Comparison of ENCODE assay signal across 8 cellular contexts in the genomic region with DNA sequence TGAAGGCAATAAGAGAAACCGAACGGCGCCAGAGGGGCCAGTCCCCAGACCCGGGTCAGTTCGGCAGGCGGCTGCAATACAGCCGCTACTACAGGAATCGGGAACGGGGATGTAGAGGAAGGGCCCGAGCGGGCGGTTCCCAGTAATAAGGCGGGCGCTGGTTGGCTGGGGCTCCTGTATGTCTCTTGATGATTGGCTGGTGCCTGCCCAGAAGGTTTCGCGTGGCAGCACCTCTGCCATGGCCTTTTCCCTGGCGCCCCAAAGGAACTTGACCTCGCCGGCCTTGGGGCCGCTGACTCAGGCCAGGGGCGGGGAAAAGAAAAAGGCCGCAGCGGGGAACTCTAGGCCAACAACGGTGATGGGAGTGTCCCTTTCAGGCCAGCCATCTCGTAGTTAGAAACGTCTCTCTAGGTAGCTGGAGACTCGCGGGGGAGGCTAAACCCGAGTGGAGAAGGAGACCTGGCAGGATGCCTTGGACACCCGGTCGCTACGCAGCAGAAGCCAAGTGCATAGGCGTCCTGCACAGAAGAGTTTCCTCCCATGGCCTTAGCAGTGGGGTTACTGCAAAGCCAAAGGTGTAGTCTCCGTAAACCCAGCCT. TPM values are rescaled to one million over a fixed set of nuclear protein-coding genes. Genes with fewer than 3 reads are reported as not detected.
A peak's percentile ranks its signal among the peaks of the same experiment; 100 is the strongest.
DNase-seq lines count a peak whose midpoint lies in the region; ATAC-seq and TF ChIP-seq lines count a peak whose summit lies in the region.

IBTK (minus strand) TSS at position 111 of the 599 bp plus-strand sequence. CDS start 7,258 bp downstream, outside the sequence.

- intact Hi-C loops in Panc1 (cut with micrococcal nuclease; ENCODE audit: unreplicated experiment) (loop anchor here (5.0 kb wide), 1 partner anchor 115 kb away; the partner anchor contains the start of gene TPBG), esophagus muscularis mucosa (cut with DNase I) (loop anchor here (10.0 kb wide), 1 partner anchor 1607 kb away; the partner anchor contains the start of genes CYB5R4 and RIPPLY2)

- H3K27me3 ChIP-seq in Panc1 (ENCODE audit: control insufficient read depth, insufficient read depth, low read length): no peaks in the 10 kb centered on the region
- no peaks in the 10 kb centered on the region for H3K27me3 ChIP-seq in esophagus muscularis mucosa

- peak within 1 kb of the TSS; percentile 95 for H3K4me3 Mint-ChIP-seq in activated T-cell treated with anti-CD3 and anti-CD28 coated beads, Interleukin-2, amount 50 U/mL, for 4 hours
- H3K4me3 Mint-ChIP-seq in stimulated activated effector memory CD8-positive, alpha-beta T cell treated with anti-CD3 and anti-CD28 coated beads, Interleukin-12 subunit alpha, Interleukin-12 subunit beta, amount 100 ng/mL, for 72 hours: peak within 1 kb of the TSS; percentile 88

- H3K4me3 ChIP-seq in Panc1 (ENCODE audit: low read depth in 2 of 2, low read length in 2 of 2) (peak within 1 kb of the TSS; percentile 65 to 99), esophagus muscularis mucosa (peak within 1 kb of the TSS; percentile 90 to 94 (median 92))

- 3% methylated on average over 20 of the region's 34 CpGs for WGBS in esophagus muscularis mucosa

- DNase-seq in DMS53 (lab: John Stamatoyannopoulos, UW) (peak; percentile 93), KG1 (lab: John Stamatoyannopoulos, UW) (peak; percentile 79), Panc1 (ENCODE audit: low read depth, low spot score) (peak; percentile 85), esophagus muscularis mucosa (ENCODE audit: extremely low spot score) (peak; percentile 99), myocyte (ENCODE audit: low read depth) (peak; percentile 97)
- peak; percentile 90 for DNase-seq in activated T-cell treated with anti-CD3 and anti-CD28 coated beads, Interleukin-2, amount 50 U/mL, for 4 hours
- peak; percentile 82 to 92 for DNase-seq in stimulated activated effector memory CD8-positive, alpha-beta T cell treated with anti-CD3 and anti-CD28 coated beads, Interleukin-12 subunit alpha, Interleukin-12 subunit beta, amount 100 ng/mL, for 72 hours (ENCODE audit: low spot score in 2 of 2)

- H3K36me3 Mint-ChIP-seq in activated T-cell treated with anti-CD3 and anti-CD28 coated beads, Interleukin-2, amount 50 U/mL, for 4 hours (ENCODE audit: insufficient read depth): peaks cover 11% of the 10 kb centered on the region
- peaks cover 21% of the 10 kb centered on the region for H3K36me3 Mint-ChIP-seq in stimulated activated effector memory CD8-positive, alpha-beta T cell treated with anti-CD3 and anti-CD28 coated beads, Interleukin-12 subunit alpha, Interleukin-12 subunit beta, amount 100 ng/mL, for 72 hours

- peak; percentile 59 for TF ChIP-seq POLR2A in esophagus muscularis mucosa (IDR thresholded peaks at IDR 0.05; ENCODE audit: low read depth)

- no peaks in the 10 kb centered on the region for H3K9me3 Mint-ChIP-seq in activated T-cell treated with anti-CD3 and anti-CD28 coated beads, Interleukin-2, amount 50 U/mL, for 4 hours
- H3K9me3 Mint-ChIP-seq in stimulated activated effector memory CD8-positive, alpha-beta T cell treated with anti-CD3 and anti-CD28 coated beads, Interleukin-12 subunit alpha, Interleukin-12 subunit beta, amount 100 ng/mL, for 72 hours: no peaks in the 10 kb centered on the region

- CTCF ChIA-PET in Panc1 (lab: Charles Lee): no interaction called here

- peaks cover 34% of the 10 kb centered on the region; the same call in 1 of the 2 replicates for H3K4me1 ChIP-seq in Panc1 (ENCODE audit: control insufficient read depth, insufficient read depth, low read length)
- peaks cover 29 to 62% (median 49%) of the 10 kb centered on the region in 4 donors for H3K4me1 ChIP-seq in esophagus muscularis mucosa

- H3K36me3 ChIP-seq in Panc1 (ENCODE audit: control insufficient read depth, insufficient read depth, low read length) (peaks cover 2% of the 10 kb centered on the region), esophagus muscularis mucosa (no peaks in the 10 kb centered on the region)

- H3K4me1 Mint-ChIP-seq in activated T-cell treated with anti-CD3 and anti-CD28 coated beads, Interleukin-2, amount 50 U/mL, for 4 hours (ENCODE audit: low read depth): peaks cover 42% of the 10 kb centered on the region
- peaks cover 37% of the 10 kb centered on the region for H3K4me1 Mint-ChIP-seq in stimulated activated effector memory CD8-positive, alpha-beta T cell treated with anti-CD3 and anti-CD28 coated beads, Interleukin-12 subunit alpha, Interleukin-12 subunit beta, amount 100 ng/mL, for 72 hours

- H3K27ac ChIP-seq in Panc1 (ENCODE audit: low read length): peak within 1 kb of the TSS; percentile 99
- H3K27ac ChIP-seq in esophagus muscularis mucosa (replicated peaks in 1 of 4): peak within 1 kb of the TSS; percentile 95 to 97 (median 96)

- POLR2A ChIA-PET in Panc1 (lab: Charles Lee): no interaction called here

- TF ChIP-seq EP300 in esophagus muscularis mucosa (IDR thresholded peaks at IDR 0.05): no peak

- H3K9me3 ChIP-seq in Panc1 (ENCODE audit: control insufficient read depth, insufficient read depth, low read depth, low read length) (no peaks in the 10 kb centered on the region), esophagus muscularis mucosa (no peaks in the 10 kb centered on the region)

- no TSS peak for BruUV-seq in Panc1 (replicated peaks; lab: Mats Ljungman, UMichigan)

- no peak for TF ChIP-seq CTCF in Panc1 (IDR thresholded peaks at IDR 0.05)
- no peak for TF ChIP-seq CTCF in esophagus muscularis mucosa (IDR thresholded peaks at IDR 0.05)

- H3K27ac Mint-ChIP-seq in stimulated activated effector memory CD8-positive, alpha-beta T cell treated with anti-CD3 and anti-CD28 coated beads, Interleukin-12 subunit alpha, Interleukin-12 subunit beta, amount 100 ng/mL, for 72 hours: peak within 1 kb of the TSS; percentile 98

- peak; percentile 92 for ATAC-seq in GM21723 (IDR thresholded peaks at IDR 0.05; ENCODE audit: unreplicated experiment)
- peak; percentile 92 for ATAC-seq in Panc1
- ATAC-seq in activated T-cell treated with anti-CD3 and anti-CD28 coated beads, Interleukin-2, amount 50 U/mL, for 4 hours: peak; percentile 88 to 93
- ATAC-seq in stimulated activated effector memory CD8-positive, alpha-beta T cell treated with anti-CD3 and anti-CD28 coated beads, Interleukin-12 subunit alpha, Interleukin-12 subunit beta, amount 100 ng/mL, for 72 hours: peak; percentile 94

- H3K27me3 Mint-ChIP-seq in activated T-cell treated with anti-CD3 and anti-CD28 coated beads, Interleukin-2, amount 50 U/mL, for 4 hours (ENCODE audit: low read depth): no peaks in the 10 kb centered on the region

- in situ Hi-C loops in Panc1 (cut with HindIII; ENCODE audit: low pct_unique_long_range_greater_than_20kb, low sequenced_read_pairs): no loop called here

RNA-seq across cellular contexts. Expression of gene IBTK, which starts in this region (rescaled TPM):
- total RNA-seq in Panc1 (2021; ENCODE audit: unreplicated experiment) (73.2 TPM), esophagus muscularis mucosa (10 to 100 TPM; 26.2 to 38.6 (median 27.2) TPM), myocyte (64.6 and 64.7 TPM in 2 replicates)
- polyA plus RNA-seq in Panc1 (2012; ENCODE audit: insufficient read length): 24.1 TPM
- total RNA-seq in activated T-cell treated with anti-CD3 and anti-CD28 coated beads, Interleukin-2, amount 50 U/mL, for 4 hours: 10 to 100 TPM; 22.1 to 24.7 (median 23.7) TPM
- polyA plus RNA-seq in myocyte (2012): 13.3 TPM

Comparison
In these comparisons a context has a peak if more than half of its experiments do, and no peak if none do; other contexts are left out.
1. Peak in every context shown above with its lines: DNase-seq, ATAC-seq, H3K4me3 ChIP-seq and H3K27ac ChIP-seq.